15 cellular contexts compared by ENCODE assay signal in genomic region chr1:21900766-21901472, GRCh38. TPM values are rescaled to one million over a fixed set of nuclear protein-coding genes. Genes with fewer than 3 reads are reported as not detected.
DNase-seq lines count a peak whose midpoint lies in the region; ATAC-seq and TF ChIP-seq lines count a peak whose summit lies in the region.
"Had no signal": no experiment of that assay in that cellular context is flagged by ENCODE, and none has a peak within 500 bp of the region (broad histone marks: within the 10 kb centered on the region; RNA-seq: fewer than 3 reads in every experiment).

No MANE protein-coding gene starts in this region.

- no peak for ATAC-seq in lower lobe of right lung
- ATAC-seq in HG02970 (IDR thresholded peaks at IDR 0.05; ENCODE audit: low FRiP score, unreplicated experiment) = no peak
- ATAC-seq: activated CD8-positive, alpha-beta T cell treated with anti-CD3 and anti-CD28 coated beads, Interleukin-2, amount 10 ng/mL, durations not matched to agents 7 days and 5 days; CD8-positive, alpha-beta T cell had no signal

- peak overlapping the region; percentile 92 for H3K27ac Mint-ChIP-seq in chondrocyte (ENCODE audit: unreplicated experiment)

- peaks cover 98% of the 10 kb centered on the region for H3K4me1 Mint-ChIP-seq in chondrocyte (ENCODE audit: low read depth)

- H3K79me2 ChIP-seq in ACC112 (ENCODE audit: control insufficient read depth, insufficient read depth, low read length, unreplicated experiment) = peaks cover 57% of the 10 kb centered on the region
- H3K79me2 ChIP-seq: parathyroid adenoma had no signal

- H3K27me3 Mint-ChIP-seq in chondrocyte (ENCODE audit: low read depth) = no peaks in the 10 kb centered on the region

- H3K4me3 ChIP-seq in ACC112 (ENCODE audit: low read depth, low read length) = no peak overlapping the region
- H3K4me3 ChIP-seq in lower lobe of right lung = no peak overlapping the region
- peak overlapping the region in 1 of 3 donors; percentile 7 for H3K4me3 ChIP-seq in skeletal muscle tissue (ENCODE audit: low read length in 3 of 3)
- no peak overlapping the region for H3K4me3 ChIP-seq in effector memory CD4-positive, alpha-beta T cell (ENCODE audit: insufficient read depth, low read depth, low read length, poor library complexity, severe bottlenecking)
- H3K4me3 ChIP-seq: A549 had no signal

- H3K27me3 ChIP-seq in ACC112 (ENCODE audit: insufficient read depth, low read length) = no peaks in the 10 kb centered on the region
- H3K27me3 ChIP-seq in lower lobe of right lung (ENCODE audit: low read depth) = no peaks in the 10 kb centered on the region
- H3K27me3 ChIP-seq in skeletal muscle tissue (ENCODE audit: control insufficient read depth in 3 of 3, insufficient read depth in 3 of 3, low read length in 3 of 3) = no peaks in the 10 kb centered on the region
- no peaks in the 10 kb centered on the region for H3K27me3 ChIP-seq in effector memory CD4-positive, alpha-beta T cell (replicated peaks; ENCODE audit: control insufficient read depth, insufficient read depth, low read length, poor library complexity, severe bottlenecking)

- intact Hi-C loops in lower lobe of right lung (cut with DNase I) = no loop called here

- H3K36me3 ChIP-seq in ACC112 (ENCODE audit: insufficient read depth, low read length) (0 out of 2 replicates have a peak, but pooled peaks cover 4% of the 10 kb centered on the region), lower lobe of right lung (peaks cover 7% of the 10 kb centered on the region), skeletal muscle tissue (ENCODE audit: control insufficient read depth in 3 of 3, insufficient read depth in 3 of 3, low read length in 3 of 3) (peaks cover 0 to 6% (median under 1%) of the 10 kb centered on the region in 3 donors)
- H3K36me3 ChIP-seq in effector memory CD4-positive, alpha-beta T cell (ENCODE audit: control insufficient read depth, insufficient read depth, low read length) = no peaks in the 10 kb centered on the region

- DNase-seq in chondrocyte (ENCODE audit: low spot score) = no peak
- no peak for DNase-seq in lower lobe of right lung
- DNase-seq in effector memory CD4-positive, alpha-beta T cell = no peak
- DNase-seq in NCI-H1694 treated with DMSO at 0.1 percent for 48 hours (lab: John Stamatoyannopoulos, UW) = no peak
- no peak for DNase-seq in kidney glomerular epithelial cell (lab: John Stamatoyannopoulos, UW)
- DNase-seq: activated CD8-positive, alpha-beta T cell treated with anti-CD3 and anti-CD28 coated beads, Interleukin-2, amount 10 ng/mL, durations not matched to agents 7 days and 5 days; CD8-positive, alpha-beta T cell; glutamatergic neuron; NCI-H2081 had no signal

- H3K36me3 Mint-ChIP-seq in chondrocyte (ENCODE audit: low read depth) = peaks cover 4% of the 10 kb centered on the region
- H3K36me3 Mint-ChIP-seq: CD8-positive, alpha-beta T cell had no signal

- no peaks in the 10 kb centered on the region for H3K9me3 ChIP-seq in lower lobe of right lung
- H3K9me3 ChIP-seq in skeletal muscle tissue (ENCODE audit: control insufficient read depth in 3 of 3, low read length in 3 of 3) = no peaks in the 10 kb centered on the region
- no peaks in the 10 kb centered on the region for H3K9me3 ChIP-seq in effector memory CD4-positive, alpha-beta T cell (ENCODE audit: control insufficient read depth, low read length)
- H3K9me3 ChIP-seq: A549 had no signal

- H3K27ac ChIP-seq in ACC112 (ENCODE audit: low read depth, low read length) (peak overlapping the region; percentile 19; the same call in 1 of the 2 replicates), lower lobe of right lung (peak overlapping the region; percentile 68), skeletal muscle tissue (ENCODE audit: low read depth, low read length) (peak overlapping the region; percentile 72)
- no peak overlapping the region for H3K27ac ChIP-seq in effector memory CD4-positive, alpha-beta T cell (ENCODE audit: insufficient read depth, low read length, poor library complexity, severe bottlenecking)
- H3K27ac ChIP-seq: epithelial cell of prostate, parathyroid adenoma had no signal

- H3K4me3 Mint-ChIP-seq in chondrocyte (ENCODE audit: unreplicated experiment) = no peak overlapping the region
- H3K4me3 Mint-ChIP-seq: activated CD8-positive, alpha-beta T cell treated with anti-CD3 and anti-CD28 coated beads, Interleukin-2, amount 10 ng/mL, durations not matched to agents 7 days and 5 days; CD8-positive, alpha-beta T cell had no signal

- no peak for TF ChIP-seq CTCF in chondrocyte (IDR thresholded peaks at IDR 0.05)
- no peak for TF ChIP-seq CTCF in lower lobe of right lung (IDR thresholded peaks at IDR 0.05)

- H3K4me1 ChIP-seq in ACC112 (ENCODE audit: control insufficient read depth, insufficient read depth, low read length, unreplicated experiment) (peaks cover 89% of the 10 kb centered on the region), lower lobe of right lung (peaks cover 93% of the 10 kb centered on the region), skeletal muscle tissue (ENCODE audit: control insufficient read depth in 3 of 3, insufficient read depth in 3 of 3, low read length in 3 of 3) (peaks cover 90 to 96% (median 95%) of the 10 kb centered on the region in 3 donors)
- H3K4me1 ChIP-seq in effector memory CD4-positive, alpha-beta T cell (ENCODE audit: control insufficient read depth, insufficient read depth, low read length, poor library complexity, severe bottlenecking) = no peaks in the 10 kb centered on the region

- no peaks in the 10 kb centered on the region for H3K9me3 Mint-ChIP-seq in chondrocyte (ENCODE audit: low read depth)
- H3K9me3 Mint-ChIP-seq: CD8-positive, alpha-beta T cell had no signal

- no peak overlapping the region for H2AFZ ChIP-seq in ACC112 (ENCODE audit: low read length, unreplicated experiment)
- H2AFZ ChIP-seq: parathyroid adenoma had no signal

- peak overlapping the region in 1 of 3 donors; percentile 11 for H3K9ac ChIP-seq in skeletal muscle tissue (ENCODE audit: low read depth in 1 of 3, low read length in 3 of 3)
- H3K9ac ChIP-seq: parathyroid adenoma had no signal

RNA-seq across cellular contexts. Expression of gene HSPG2, which starts 36.2 kb away (rescaled TPM):
- 348 to 488 TPM (median 481 TPM) in 3 replicates for total RNA-seq in chondrocyte
- total RNA-seq in lower lobe of right lung = 216 TPM
- total RNA-seq in skeletal muscle tissue = 152 TPM
